8 cellular contexts compared by ENCODE assay signal in the genomic region with DNA sequence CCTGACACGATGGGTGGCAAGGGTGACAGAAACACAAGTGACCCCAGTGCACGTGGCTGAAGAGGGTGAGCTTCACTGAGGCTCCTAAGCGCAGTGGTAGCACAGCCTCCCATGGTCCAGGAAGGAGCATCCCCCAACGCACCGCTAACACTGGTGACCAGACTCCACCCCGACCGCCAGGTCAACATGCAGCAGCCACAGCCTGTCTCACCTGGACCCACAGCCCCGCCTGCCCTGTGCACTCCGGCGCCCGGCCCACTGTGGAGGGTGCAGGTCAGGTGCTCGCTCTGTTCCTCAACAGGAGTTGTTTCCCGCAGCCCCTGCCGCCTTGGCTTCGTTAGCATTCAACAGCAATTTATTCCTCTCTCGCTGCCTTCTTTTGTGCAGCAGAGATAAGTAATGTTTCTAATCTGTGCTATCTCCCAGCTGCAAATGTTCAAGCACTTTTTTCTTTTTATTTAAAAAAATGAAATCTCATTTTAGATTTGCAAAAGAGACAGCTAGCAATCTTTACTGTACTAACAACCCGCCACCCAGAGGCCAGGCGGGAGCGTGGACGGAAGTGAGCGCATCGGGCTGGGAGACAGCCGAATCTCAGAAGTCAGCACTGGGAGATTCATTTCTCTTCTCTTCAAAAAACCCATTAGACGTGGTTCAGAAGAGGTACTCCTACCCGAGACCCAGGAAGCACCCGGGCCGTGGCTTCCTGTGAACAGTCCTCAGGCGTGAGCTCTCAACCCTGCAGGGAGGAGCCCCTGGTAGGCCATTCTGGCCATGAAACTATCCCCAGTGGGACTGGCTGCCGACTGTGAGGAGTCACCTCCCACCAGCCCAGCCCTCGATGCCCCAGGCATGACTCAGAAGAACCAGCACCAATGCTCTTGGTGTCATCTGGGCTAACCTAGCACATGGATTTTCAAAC.
DNase-seq lines count a peak whose midpoint lies in the region; ATAC-seq and TF ChIP-seq lines count a peak whose summit lies in the region.

No MANE protein-coding gene starts in this region.

- H3K4me3 Mint-ChIP-seq in glutamatergic neuron (ENCODE audit: unreplicated experiment) = no peak overlapping the region

- H3K4me3 ChIP-seq in Peyer's patch = no peak overlapping the region

- peak; percentile 48 for DNase-seq in NCI-H748 (lab: John Stamatoyannopoulos, UW; ENCODE audit: unreplicated experiment)
- DNase-seq in NCI-H748 treated with DMSO at 0.1 percent for 48 hours (lab: John Stamatoyannopoulos, UW) = no peak
- peak in 2 of 3 donors; percentile 45 to 66 for DNase-seq in Peyer's patch
- DNase-seq in stimulated activated CD8-positive, alpha-beta memory T cell treated with anti-CD3 and anti-CD28 coated beads, Interleukin-7, amount 100 ng/mL, for 4 hours (ENCODE audit: low read depth in 2 of 2) = peak; percentile 27 to 29
- no peak for DNase-seq in NCI-H526 (lab: John Stamatoyannopoulos, UW)
- no peak for DNase-seq in glutamatergic neuron

- H3K27ac Mint-ChIP-seq in glutamatergic neuron (ENCODE audit: unreplicated experiment) = no peak overlapping the region

- H3K4me1 Mint-ChIP-seq in glutamatergic neuron (ENCODE audit: low read depth, unreplicated experiment) = peaks cover 36% of the 10 kb centered on the region

- H3K27ac ChIP-seq in Peyer's patch (peak overlapping the region in 1 of 4 donors; percentile 20), angular gyrus (ENCODE audit: low read depth, low read length) (peak overlapping the region; percentile 49)

- peaks cover 0 to 14% (median 5%) of the 10 kb centered on the region in 4 donors for H3K4me1 ChIP-seq in Peyer's patch

- no peaks in the 10 kb centered on the region for H3K27me3 ChIP-seq in Peyer's patch

- peaks cover 14% of the 10 kb centered on the region for H3K9me3 Mint-ChIP-seq in glutamatergic neuron (ENCODE audit: unreplicated experiment)

- ATAC-seq in GM18517 (IDR thresholded peaks at IDR 0.05; ENCODE audit: unreplicated experiment) = no peak

- TF ChIP-seq CTCF in Peyer's patch (IDR thresholded peaks at IDR 0.05) (no peak), glutamatergic neuron (IDR thresholded peaks at IDR 0.05; ENCODE audit: partially characterized antibody, unreplicated experiment) (no peak)

- H3K27me3 Mint-ChIP-seq in glutamatergic neuron (ENCODE audit: unreplicated experiment) = peaks cover 15% of the 10 kb centered on the region

- H3K36me3 Mint-ChIP-seq in glutamatergic neuron (ENCODE audit: unreplicated experiment) = peaks cover 6% of the 10 kb centered on the region

- H3K9me3 ChIP-seq in Peyer's patch = no peaks in the 10 kb centered on the region

- TF ChIP-seq POLR2A in Peyer's patch (IDR thresholded peaks at IDR 0.05) = no peak

- no peaks in the 10 kb centered on the region for H3K36me3 ChIP-seq in Peyer's patch

Comparison
In these comparisons a context has a peak if more than half of its experiments do, and no peak if none do; other contexts are left out.
1. DNase-seq: peak in NCI-H748 (single experiment), Peyer's patch (2 of 3) and stimulated activated CD8-positive, alpha-beta memory T cell treated with anti-CD3 and anti-CD28 coated beads, Interleukin-7, amount 100 ng/mL, for 4 hours (2 of 2); none in NCI-H748 treated with DMSO at 0.1 percent for 48 hours (single experiment), NCI-H526 (0 of 2) and glutamatergic neuron (single experiment).